Comparison of ENCODE assay signal across 16 cellular contexts in the genomic region with DNA sequence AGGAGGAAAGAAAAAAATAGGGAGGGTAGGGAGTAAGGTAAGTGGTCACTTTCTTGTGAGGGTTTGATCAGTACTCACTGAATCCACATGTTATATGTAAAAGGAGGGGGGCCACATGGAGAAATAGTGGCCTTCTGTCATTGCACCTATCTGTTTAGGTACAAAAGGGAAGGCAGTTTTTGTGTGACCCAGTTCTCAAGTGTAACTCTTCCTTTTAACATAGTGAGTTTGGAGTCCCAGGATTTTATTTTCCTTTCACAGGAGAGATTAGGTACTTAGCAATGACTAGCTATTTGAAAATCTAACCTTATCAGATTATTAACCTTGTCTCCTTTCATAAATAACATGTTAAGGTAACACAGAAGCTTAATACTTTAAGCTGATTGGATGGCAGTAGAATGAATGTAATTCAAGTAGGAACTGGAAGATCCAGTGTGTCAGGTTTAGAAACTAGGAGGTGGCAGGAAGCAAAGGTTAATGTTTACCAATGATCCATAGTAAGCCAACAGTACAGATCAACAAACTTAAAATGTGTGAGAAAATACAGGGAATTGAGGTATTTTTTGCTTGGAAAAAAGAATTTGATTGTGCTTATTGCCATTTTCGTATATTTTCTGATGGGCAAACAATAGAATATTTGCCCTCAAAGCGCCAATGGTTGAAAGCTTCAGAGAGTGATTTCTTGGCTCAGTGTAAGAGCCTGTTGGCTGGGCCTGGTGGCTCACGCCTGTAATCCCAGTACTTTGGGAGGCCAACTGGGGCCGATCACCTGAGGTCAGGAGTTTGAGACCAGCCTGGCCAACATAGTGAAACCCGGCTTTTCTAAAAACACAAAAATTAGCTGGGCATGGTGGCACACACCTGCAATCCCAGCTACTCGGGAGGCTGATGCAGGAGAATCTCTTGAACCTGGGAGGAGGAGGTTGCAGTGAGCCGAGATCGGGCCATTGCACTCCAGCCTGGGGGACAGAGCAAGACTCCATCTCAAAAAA. TPM values are rescaled to one million over a fixed set of nuclear protein-coding genes. Genes with fewer than 3 reads are reported as not detected.
A peak's percentile ranks its signal among the peaks of the same experiment; 100 is the strongest.
DNase-seq lines count a peak whose midpoint lies in the region; ATAC-seq and TF ChIP-seq lines count a peak whose summit lies in the region.
"Had no signal": no experiment of that assay in that cellular context is flagged by ENCODE, and none has a peak within 500 bp of the region (broad histone marks: within the 10 kb centered on the region; RNA-seq: fewer than 3 reads in every experiment).

No MANE protein-coding gene starts in this region.

- no peak overlapping the region for H3K4me3 Mint-ChIP-seq in activated CD8-positive, alpha-beta memory T cell treated with anti-CD3 and anti-CD28 coated beads, Interleukin-2, amount 10 ng/mL, durations not matched to agents 7 days and 5 days
- H3K4me3 Mint-ChIP-seq: activated naive CD8-positive, alpha-beta T cell treated with anti-CD3 and anti-CD28 coated beads for 36 hours; T-helper 2 cell treated with Interferon-gamma antibody and Interleukin-4, amounts not matched to agents 5 μg/mL and 100 μg/mL, for 36 hours had no signal

- H3F3A ChIP-seq in PC-9 (ENCODE audit: insufficient read depth, low read depth) (peaks cover 16% of the 10 kb centered on the region), GM23248 (ENCODE audit: insufficient read depth) (no peaks in the 10 kb centered on the region; the same call in 1 of the 2 replicates)

- intact Hi-C loops in HCT116 (cut with micrococcal nuclease) (no loop called here), PC-9 (cut with micrococcal nuclease; ENCODE audit: unreplicated experiment) (no loop called here)

- WGBS in GM23248 (ENCODE audit: low coverage in 1 of 2, low lambda C conversion rate in 2 of 2, missing lambda C conversion rate in 2 of 2), 2 experiments: 80 to 83% methylated on average over 6 to 8 of the region's 8 CpGs

- no peaks in the 10 kb centered on the region for H3K4me1 Mint-ChIP-seq in activated CD8-positive, alpha-beta memory T cell treated with anti-CD3 and anti-CD28 coated beads, Interleukin-2, amount 10 ng/mL, durations not matched to agents 7 days and 5 days
- H3K4me1 Mint-ChIP-seq: activated naive CD8-positive, alpha-beta T cell treated with anti-CD3 and anti-CD28 coated beads for 36 hours had no signal

- H3K4me1 ChIP-seq in HCT116 (ENCODE audit: control insufficient read depth in 1 of 2, insufficient read depth in 2 of 2, low read length in 2 of 2) (peaks cover 4 to 16% of the 10 kb centered on the region in 2 experiments), PC-9 (replicated peaks; ENCODE audit: insufficient read depth) (peaks cover 31% of the 10 kb centered on the region), GM23248 (ENCODE audit: insufficient read depth) (peaks cover 5% of the 10 kb centered on the region; the same call in 1 of the 2 replicates)
- H3K4me1 ChIP-seq: BLaER1 had no signal

- H3K36me3 Mint-ChIP-seq in activated CD8-positive, alpha-beta memory T cell treated with anti-CD3 and anti-CD28 coated beads, Interleukin-2, amount 10 ng/mL, durations not matched to agents 7 days and 5 days: no peaks in the 10 kb centered on the region
- H3K36me3 Mint-ChIP-seq: activated naive CD8-positive, alpha-beta T cell treated with anti-CD3 and anti-CD28 coated beads for 36 hours had no signal

- H3K4me2 ChIP-seq in HCT116 (ENCODE audit: low read length) (peak overlapping the region; percentile 23), PC-9 (peak overlapping the region; percentile 60), GM23248 (ENCODE audit: unreplicated experiment) (no peak overlapping the region)
- H3K4me2 ChIP-seq: BLaER1 had no signal

- peak; percentile 50; the same call in 1 of the 2 replicates for ATAC-seq in HCT116
- ATAC-seq in activated CD8-positive, alpha-beta memory T cell treated with anti-CD3 and anti-CD28 coated beads, Interleukin-2, amount 10 ng/mL, durations not matched to agents 7 days and 5 days: no peak
- ATAC-seq: K562, Panc1 had no signal

- no peak for TF ChIP-seq RAD21 in HCT116 (IDR thresholded peaks at IDR 0.05; ENCODE audit: low read depth)

- H3K79me2 ChIP-seq in HCT116 (ENCODE audit: insufficient read depth, low read length) (no peaks in the 10 kb centered on the region), PC-9 (ENCODE audit: low read depth) (no peaks in the 10 kb centered on the region), GM23248 (ENCODE audit: insufficient read depth) (no peaks in the 10 kb centered on the region)

- CTCF ChIA-PET in HCT116 (lab: Charles Lee): no interaction called here
- CTCF ChIA-PET in PC-9 (lab: Charles Lee): interaction anchor here (0.9 kb wide), 1 partner anchor 11 kb away, joined by 3 read pairs; a partner anchor contains a TSS
- CTCF ChIA-PET in activated CD8-positive, alpha-beta memory T cell treated with anti-CD3 and anti-CD28 coated beads, Interleukin-2, amount 10 ng/mL, durations not matched to agents 7 days and 5 days (lab: Charles Lee): no interaction called here

- no peak overlapping the region for H3K4me3 ChIP-seq in HCT116 (replicated peaks in 1 of 2; ENCODE audit: low read depth in 1 of 2, low read length in 2 of 2)
- peak overlapping the region; percentile 27; the same call in 1 of the 2 replicates for H3K4me3 ChIP-seq in PC-9
- H3K4me3 ChIP-seq in kidney epithelial cell (ENCODE audit: low read depth, low read length): no peak overlapping the region
- H3K4me3 ChIP-seq in GM23248: no peak overlapping the region
- H3K4me3 ChIP-seq: BLaER1, K562 had no signal

- TF ChIP-seq CTCF in HCT116 (IDR thresholded peaks at IDR 0.05 in 2 of 3, conservative IDR thresholded peaks at IDR 0.05 in 1 of 3; ENCODE audit: borderline replicate concordance in 1 of 3, insufficient read depth in 1 of 3, low read depth in 2 of 3, low read length in 2 of 3): no peak
- TF ChIP-seq CTCF in PC-9 (conservative IDR thresholded peaks at IDR 0.05): no peak
- no peak for TF ChIP-seq CTCF in kidney epithelial cell (IDR thresholded peaks at IDR 0.05; ENCODE audit: insufficient read depth, low read length, poor library complexity, severe bottlenecking)

- H3K9ac ChIP-seq in HCT116 (ENCODE audit: low read length) (no peak overlapping the region), GM23248 (no peak overlapping the region)
- H3K9ac ChIP-seq: BLaER1 had no signal

- H3K27ac ChIP-seq in HCT116 (ENCODE audit: low read depth, low read length) (no peak overlapping the region), PC-9 (peak overlapping the region; percentile 78), GM23248 (no peak overlapping the region)
- H3K27ac ChIP-seq: BLaER1, neutrophil had no signal

- no peaks in the 10 kb centered on the region for H3K9me3 ChIP-seq in HCT116 (ENCODE audit: control insufficient read depth in 1 of 2, insufficient read depth in 1 of 2, low read depth in 1 of 2, low read length in 2 of 2)
- peaks cover 4% of the 10 kb centered on the region; the same call in 1 of the 2 replicates for H3K9me3 ChIP-seq in PC-9 (ENCODE audit: insufficient read depth, low read depth)
- no peaks in the 10 kb centered on the region for H3K9me3 ChIP-seq in GM23248 (ENCODE audit: low read depth)
- H3K9me3 ChIP-seq: BLaER1, neutrophil had no signal

- H3K36me3 ChIP-seq in HCT116 (ENCODE audit: control insufficient read depth in 1 of 2, insufficient read depth in 2 of 2, low read length in 2 of 2) (no peaks in the 10 kb centered on the region), PC-9 (ENCODE audit: low read depth) (no peaks in the 10 kb centered on the region), kidney epithelial cell (ENCODE audit: control insufficient read depth, insufficient read depth, low read length) (no peaks in the 10 kb centered on the region), GM23248 (ENCODE audit: low read depth) (no peaks in the 10 kb centered on the region)
- H3K36me3 ChIP-seq: BLaER1, neutrophil had no signal

- no TSS peak for BruUV-seq in HCT116 (replicated peaks; lab: Mats Ljungman, UMichigan)
- no TSS peak for BruUV-seq in PC-9 (replicated peaks; lab: Mats Ljungman, UMichigan)

- no peak overlapping the region for H3K27ac Mint-ChIP-seq in activated CD8-positive, alpha-beta memory T cell treated with anti-CD3 and anti-CD28 coated beads, Interleukin-2, amount 10 ng/mL, durations not matched to agents 7 days and 5 days
- H3K27ac Mint-ChIP-seq: activated naive CD8-positive, alpha-beta T cell treated with anti-CD3 and anti-CD28 coated beads for 36 hours; T-helper 2 cell treated with Interferon-gamma antibody and Interleukin-4, amounts not matched to agents 5 μg/mL and 100 μg/mL, for 36 hours had no signal

- DNase-seq in HCT116 (ENCODE audit: low read depth, low spot score): peak; percentile 3
- peak in 1 of 2 experiments; percentile 92 for DNase-seq in PC-9
- DNase-seq in kidney epithelial cell (ENCODE audit: low read depth): peak; percentile 34
- DNase-seq in renal cortical epithelial cell (ENCODE audit: low read depth): peak; percentile 88
- no peak for DNase-seq in NOMO-1 treated with dmso at 0.1 percent for 144 hours (lab: John Stamatoyannopoulos, UW; ENCODE audit: unreplicated experiment)
- no peak for DNase-seq in GM23248
- no peak for DNase-seq in MV-4-11 (lab: John Stamatoyannopoulos, UW)
- DNase-seq in activated CD8-positive, alpha-beta memory T cell treated with anti-CD3 and anti-CD28 coated beads, Interleukin-2, amount 10 ng/mL, durations not matched to agents 7 days and 5 days: no peak
- DNase-seq: activated CD8-positive, alpha-beta memory T cell treated with anti-CD3 and anti-CD28 coated beads for 24 hours; activated naive CD8-positive, alpha-beta T cell treated with anti-CD3 and anti-CD28 coated beads for 36 hours; NCI-H1930 had no signal

- RAD21 ChIA-PET in HCT116 (lab: Charles Lee; ENCODE audit: low non-redundant PET in 1 of 2, low total read pairs in 2 of 2, uncharacterized antibody in 2 of 2, unreplicated experiment in 2 of 2): no interaction called here

- no peaks in the 10 kb centered on the region for H4K20me1 ChIP-seq in HCT116 (ENCODE audit: insufficient read depth)
- no peaks in the 10 kb centered on the region for H4K20me1 ChIP-seq in PC-9 (ENCODE audit: insufficient read depth)
- H4K20me1 ChIP-seq in GM23248 (ENCODE audit: insufficient read depth): no peaks in the 10 kb centered on the region
- H4K20me1 ChIP-seq: BLaER1 had no signal

- H3K27me3 ChIP-seq in HCT116 (ENCODE audit: insufficient read depth, low read length) (no peaks in the 10 kb centered on the region), PC-9 (ENCODE audit: insufficient read depth, low read depth) (no peaks in the 10 kb centered on the region), kidney epithelial cell (ENCODE audit: control insufficient read depth, insufficient read depth, low read length) (no peaks in the 10 kb centered on the region), GM23248 (replicated peaks; ENCODE audit: insufficient read depth) (no peaks in the 10 kb centered on the region)
- H3K27me3 ChIP-seq: BLaER1, neutrophil had no signal

- no peak for TF ChIP-seq POLR2A in HCT116 (IDR thresholded peaks at IDR 0.05; ENCODE audit: borderline replicate concordance, extremely low read depth, insufficient read depth, insufficient read length)

- H2AFZ ChIP-seq in HCT116 (ENCODE audit: low read depth, low read length, poor library complexity, severe bottlenecking) (no peak overlapping the region), PC-9 (peak overlapping the region; percentile 29; the same call in 1 of the 2 replicates), GM23248 (no peak overlapping the region)

- H3K9me3 Mint-ChIP-seq in activated CD8-positive, alpha-beta memory T cell treated with anti-CD3 and anti-CD28 coated beads, Interleukin-2, amount 10 ng/mL, durations not matched to agents 7 days and 5 days (ENCODE audit: low read depth): no peaks in the 10 kb centered on the region
- H3K9me3 Mint-ChIP-seq: activated naive CD8-positive, alpha-beta T cell treated with anti-CD3 and anti-CD28 coated beads for 36 hours; T-helper 2 cell treated with Interferon-gamma antibody and Interleukin-4, amounts not matched to agents 5 μg/mL and 100 μg/mL, for 36 hours had no signal

- in situ Hi-C loops in GM23248 (cut with MboI): no loop called here

- POLR2A ChIA-PET in HCT116 (lab: Charles Lee): no interaction called here
- POLR2A ChIA-PET in PC-9 (lab: Charles Lee; ENCODE audit: unreplicated experiment): interaction anchor here (0.7 kb wide), 1 partner anchor 11 kb away, joined by 4 read pairs; a partner anchor contains a TSS

- no peaks in the 10 kb centered on the region for H3K27me3 Mint-ChIP-seq in activated CD8-positive, alpha-beta memory T cell treated with anti-CD3 and anti-CD28 coated beads, Interleukin-2, amount 10 ng/mL, durations not matched to agents 7 days and 5 days
- H3K27me3 Mint-ChIP-seq: activated naive CD8-positive, alpha-beta T cell treated with anti-CD3 and anti-CD28 coated beads for 36 hours had no signal

- no peaks in the 10 kb centered on the region for H3K9me2 ChIP-seq in HCT116 (ENCODE audit: insufficient read depth)
- H3K9me2 ChIP-seq in PC-9 (ENCODE audit: insufficient read depth): no peaks in the 10 kb centered on the region
- H3K9me2 ChIP-seq in GM23248 (ENCODE audit: insufficient read depth): no peaks in the 10 kb centered on the region

RNA-seq across cellular contexts. Expression of a gene that starts 11.3 kb away (rescaled TPM):
- total RNA-seq in HCT116 (2021; ENCODE audit: unreplicated experiment): not detected
- not detected in 2 replicates for polyA plus RNA-seq in HCT116 (2012)
- 16.6 TPM in 2 replicates for total RNA-seq in PC-9 (2021)
- 8.8 and 9.9 TPM in 2 replicates for total RNA-seq in kidney epithelial cell
- total RNA-seq in renal cortical epithelial cell: 47.9 and 103 TPM in 2 replicates
- 2.7 and 7.3 TPM in 2 replicates for total RNA-seq in GM23248 (2014; rRNA removed; shearing (Covaris generic))
- polyA plus RNA-seq in GM23248 (2016; fragmentation: Nextera tagmentation; extraction: Ambion mirVana): 5.8 and 6.8 TPM in 2 replicates
- total RNA-seq in activated CD8-positive, alpha-beta memory T cell treated with anti-CD3 and anti-CD28 coated beads, Interleukin-2, amount 10 ng/mL, durations not matched to agents 7 days and 5 days: not detected
- total RNA-seq: activated naive CD8-positive, alpha-beta T cell treated with anti-CD3 and anti-CD28 coated beads for 36 hours had no signal

Comparison
In these comparisons a context has a peak if more than half of its experiments do, and no peak if none do; other contexts are left out.
1. DNase-seq: peak in HCT116 (single experiment), kidney epithelial cell (single experiment) and renal cortical epithelial cell (single experiment); none in NOMO-1 treated with dmso at 0.1 percent for 144 hours (single experiment), GM23248 (single experiment), MV-4-11 (single experiment) and activated CD8-positive, alpha-beta memory T cell treated with anti-CD3 and anti-CD28 coated beads, Interleukin-2, amount 10 ng/mL, durations not matched to agents 7 days and 5 days (single experiment).